7 cellular contexts compared by ENCODE assay signal in the genomic region with DNA sequence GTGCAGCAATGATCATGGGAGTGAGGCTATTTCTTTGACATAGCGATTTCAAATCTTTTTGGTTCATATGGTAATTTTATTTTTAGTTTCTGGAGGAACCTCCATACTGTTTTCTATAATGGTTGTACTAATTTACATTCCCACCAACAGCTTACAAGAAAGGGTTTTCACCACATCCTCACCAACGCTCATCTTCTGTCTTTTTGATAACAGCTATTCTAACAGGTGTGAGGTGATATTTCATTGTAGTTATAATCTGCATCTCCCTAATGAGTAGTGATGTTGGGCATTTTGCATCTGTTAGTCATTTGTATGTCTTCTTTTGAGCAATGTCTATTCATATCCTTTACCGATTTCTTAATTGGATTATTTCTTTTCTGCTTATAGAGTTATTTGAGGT.
"Had no signal": no experiment of that assay in that cellular context is flagged by ENCODE, and none has a peak within 500 bp of the region (broad histone marks: within the 10 kb centered on the region; RNA-seq: fewer than 3 reads in every experiment).

No MANE protein-coding gene starts in this region.

- H3K27ac ChIP-seq: HL-60 had no signal

- ATAC-seq: HepG2, K562 had no signal

- DNase-seq: IMR-90, KBM-7, KG1 had no signal

- FAIRE-seq: HepG2, HTR-8/SVneo, K562 had no signal

- H3K4me3 ChIP-seq: K562 had no signal
